16 cellular contexts compared by ENCODE assay signal in the genomic region with DNA sequence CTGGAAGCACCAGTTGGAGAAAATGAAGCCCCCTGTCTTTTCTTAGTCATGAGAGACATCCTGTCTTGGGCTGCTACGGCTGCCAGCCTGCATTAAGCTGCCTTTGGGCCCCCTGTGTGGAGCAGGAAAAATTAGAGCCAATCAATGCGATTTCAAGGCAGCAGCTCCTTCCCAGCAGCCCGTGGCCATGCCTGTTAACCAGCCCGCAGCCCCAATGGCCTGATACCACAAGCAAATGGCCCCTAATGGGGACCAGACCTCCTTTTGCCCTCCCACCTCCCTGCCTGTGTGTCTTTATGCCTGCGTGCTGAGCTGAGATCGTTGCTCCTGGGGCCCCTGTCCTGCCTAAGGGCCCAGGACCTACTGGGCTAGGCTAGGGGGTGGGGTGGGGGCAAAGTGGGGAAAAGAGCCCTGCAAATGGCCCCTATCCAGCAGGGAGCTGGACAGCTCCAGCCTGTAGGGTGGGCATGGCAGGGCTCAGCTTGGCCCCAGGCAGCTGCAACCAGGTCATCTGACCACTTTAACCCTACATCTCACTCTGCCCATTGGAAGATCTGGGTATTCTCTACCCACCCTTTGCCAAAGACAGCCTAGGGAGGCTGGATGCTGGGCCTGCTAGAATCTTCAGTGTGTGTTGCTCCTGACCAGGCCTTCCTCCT. TPM values are rescaled to one million over a fixed set of nuclear protein-coding genes. Genes with fewer than 3 reads are reported as not detected.
DNase-seq lines count a peak whose midpoint lies in the region; ATAC-seq and TF ChIP-seq lines count a peak whose summit lies in the region.
"Had no signal": no experiment of that assay in that cellular context is flagged by ENCODE, and none has a peak within 500 bp of the region (broad histone marks: within the 10 kb centered on the region; RNA-seq: fewer than 3 reads in every experiment).

No MANE protein-coding gene starts in this region.

- POLR2A ChIA-PET in IMR-90 (lab: Charles Lee; ENCODE audit: unreplicated experiment) = no interaction called here

- DNase-seq in BE2C = peak; percentile 41
- no peak for DNase-seq in IMR-90
- DNase-seq in iPS-NIHi11 (ENCODE audit: low spot score) = peak; percentile 35
- DNase-seq in upper lobe of right lung = peak; percentile 38
- DNase-seq in NCI-H524 treated with DMSO at 0.1 percent for 48 hours (lab: John Stamatoyannopoulos, UW) = no peak
- DNase-seq in central memory CD4-positive, alpha-beta T cell = no peak
- DNase-seq: 8988T; Calu3; CD8-positive, alpha-beta T cell; DMS79 treated with DMSO at 0.1 percent for 48 hours; GF-D8; HCEC 1CT; HFFc6 had no signal

- H2AK9ac ChIP-seq in IMR-90 (replicated peaks; ENCODE audit: low read depth, low read length, poor library complexity) = no peak overlapping the region

- H4K20me1 ChIP-seq in IMR-90 (ENCODE audit: insufficient read depth, low read length) = no peaks in the 10 kb centered on the region
- H4K20me1 ChIP-seq: BLaER1 treated with 17β-estradiol and CSF1 and Interleukin-3, amounts not matched to agents 10 nM and 100 nM had no signal

- intact Hi-C loops in IMR-90 (cut with micrococcal nuclease) (no loop called here), upper lobe of right lung (cut with DNase I) (no loop called here)

- no peak overlapping the region for H2AFZ ChIP-seq in IMR-90 (replicated peaks; ENCODE audit: low read length, poor library complexity)

- no peak overlapping the region for H3K14ac ChIP-seq in IMR-90 (replicated peaks; ENCODE audit: low read depth, low read length)

- H3K27ac ChIP-seq in IMR-90 (ENCODE audit: insufficient read depth, low read length) (no peak overlapping the region), upper lobe of right lung (no peak overlapping the region)
- H3K27ac ChIP-seq: BLaER1 treated with 17β-estradiol and CSF1 and Interleukin-3, amounts not matched to agents 10 nM and 100 nM had no signal

- no peak for TF ChIP-seq CTCF in BE2C (IDR thresholded peaks at IDR 0.05; ENCODE audit: low read depth, low read length)
- TF ChIP-seq CTCF in IMR-90 (conservative IDR thresholded peaks at IDR 0.05; ENCODE audit: low read depth, low read length) = no peak
- no peak for TF ChIP-seq CTCF in upper lobe of right lung (IDR thresholded peaks at IDR 0.05)

- TF ChIP-seq POLR2A in IMR-90 (IDR thresholded peaks at IDR 0.05; ENCODE audit: low read depth, low read length) = no peak

- TF ChIP-seq RAD21 in IMR-90 (IDR thresholded peaks at IDR 0.05; ENCODE audit: low read length) = no peak

- H3K9ac ChIP-seq in IMR-90 (ENCODE audit: low read depth, low read length) = no peak overlapping the region
- H3K9ac ChIP-seq: BLaER1 treated with 17β-estradiol and CSF1 and Interleukin-3, amounts not matched to agents 10 nM and 100 nM had no signal

- H3K79me1 ChIP-seq in IMR-90 (ENCODE audit: low read depth in 1 of 2, low read length in 2 of 2) = no peaks in the 10 kb centered on the region

- H2AK5ac ChIP-seq in IMR-90 (ENCODE audit: low read depth, low read length) = no peak overlapping the region

- H3K4me1 ChIP-seq in BE2C (no peaks in the 10 kb centered on the region), IMR-90 (ENCODE audit: control insufficient read depth, insufficient read depth, low read length) (peaks cover 21% of the 10 kb centered on the region), upper lobe of right lung (no peaks in the 10 kb centered on the region)
- H3K4me1 ChIP-seq: BLaER1 treated with 17β-estradiol and CSF1 and Interleukin-3, amounts not matched to agents 10 nM and 100 nM had no signal

- no peak overlapping the region for H3K56ac ChIP-seq in IMR-90 (ENCODE audit: extremely low read depth, insufficient read depth, low read length)

- dilution Hi-C loops in IMR-90 (cut with HindIII; ENCODE audit: low sequenced_read_pairs, unreplicated experiment) = no loop called here

- WGBS in IMR-90 (ENCODE audit: extremely low coverage in 2 of 2, insufficient read length in 1 of 2), 2 experiments = 62% methylated on average over 3 of the region's 6 CpGs; no CpG with 5 or more reads in 1 of the 2 experiments

- no TSS peak for BruUV-seq in IMR-90 (replicated peaks; lab: Mats Ljungman, UMichigan)

- H2BK20ac ChIP-seq in IMR-90 (ENCODE audit: low read depth, low read length) = peak overlapping the region; percentile 21; the same call in 1 of the 2 replicates

- H2BK15ac ChIP-seq in IMR-90 (ENCODE audit: low read depth, low read length) = no peak overlapping the region

- in situ Hi-C loops in IMR-90 (cut with MboI; ENCODE audit: low sequenced_read_pairs) = no loop called here

- H3K9me3 ChIP-seq in BE2C = no peaks in the 10 kb centered on the region
- H3K9me3 ChIP-seq in IMR-90 (ENCODE audit: control insufficient read depth, insufficient read depth, low read length) = no peaks in the 10 kb centered on the region
- no peaks in the 10 kb centered on the region for H3K9me3 ChIP-seq in upper lobe of right lung
- H3K9me3 ChIP-seq: BLaER1 treated with 17β-estradiol and CSF1 and Interleukin-3, amounts not matched to agents 10 nM and 100 nM had no signal

- no peak overlapping the region for H4K5ac ChIP-seq in IMR-90 (ENCODE audit: low read depth, low read length)

- no peak overlapping the region for H3K4me2 ChIP-seq in IMR-90 (ENCODE audit: low read depth, low read length)
- H3K4me2 ChIP-seq: BLaER1 treated with 17β-estradiol and CSF1 and Interleukin-3, amounts not matched to agents 10 nM and 100 nM had no signal

- no peak overlapping the region for H3K18ac ChIP-seq in IMR-90 (ENCODE audit: low read depth, low read length)

- H4K8ac ChIP-seq in IMR-90 (ENCODE audit: low read depth in 2 of 2, low read length in 2 of 2) = no peak overlapping the region

- ATAC-seq in IMR-90 (ENCODE audit: low read depth) (no peak), upper lobe of right lung (no peak), GM18519 (IDR thresholded peaks at IDR 0.05; ENCODE audit: low FRiP score, unreplicated experiment) (no peak)
- ATAC-seq: CD8-positive, alpha-beta T cell; K562 had no signal

- H2BK120ac ChIP-seq in IMR-90 (ENCODE audit: low read depth, low read length) = peak overlapping the region; percentile 18; the same call in 1 of the 2 replicates

- H3K27me3 ChIP-seq in BE2C (no peaks in the 10 kb centered on the region), IMR-90 (ENCODE audit: control insufficient read depth, insufficient read depth, low read length) (no peaks in the 10 kb centered on the region), upper lobe of right lung (no peaks in the 10 kb centered on the region)
- H3K27me3 ChIP-seq: BLaER1 treated with 17β-estradiol and CSF1 and Interleukin-3, amounts not matched to agents 10 nM and 100 nM had no signal

- H3K36me3 ChIP-seq in BE2C = no peaks in the 10 kb centered on the region
- H3K36me3 ChIP-seq in IMR-90 (ENCODE audit: control insufficient read depth, insufficient read depth, low read length) = no peaks in the 10 kb centered on the region
- no peaks in the 10 kb centered on the region for H3K36me3 ChIP-seq in upper lobe of right lung
- H3K36me3 ChIP-seq: BLaER1 treated with 17β-estradiol and CSF1 and Interleukin-3, amounts not matched to agents 10 nM and 100 nM had no signal

- no peak overlapping the region for H2BK5ac ChIP-seq in IMR-90 (ENCODE audit: low read depth, low read length, poor library complexity, severe bottlenecking)

- H3K4me3 ChIP-seq in BE2C (ENCODE audit: low read depth, low read length) = no peak overlapping the region
- H3K4me3 ChIP-seq in IMR-90 (ENCODE audit: insufficient read depth, low read depth, low read length) = no peak overlapping the region
- no peak overlapping the region for H3K4me3 ChIP-seq in upper lobe of right lung
- H3K4me3 ChIP-seq: BLaER1 treated with 17β-estradiol and CSF1 and Interleukin-3, amounts not matched to agents 10 nM and 100 nM; K562 had no signal

- no peak overlapping the region for H3K23ac ChIP-seq in IMR-90 (ENCODE audit: low read depth, low read length)

- CTCF ChIA-PET in IMR-90 (lab: Yijun Ruan, JAX) = no interaction called here

- peaks cover 5% of the 10 kb centered on the region; the same call in 1 of the 2 replicates for H3K9me1 ChIP-seq in IMR-90 (ENCODE audit: insufficient read depth, low read length)

- no peak overlapping the region for H3K4ac ChIP-seq in IMR-90 (ENCODE audit: low read depth, low read length)

- H4K91ac ChIP-seq in IMR-90 (ENCODE audit: insufficient read depth, low read depth, low read length) = no peak overlapping the region

TF ChIP-seq in IMR-90, 13 proteins besides CTCF, POLR2A, EP300 and RAD21:
- TF ChIP-seq, protein P1, sequence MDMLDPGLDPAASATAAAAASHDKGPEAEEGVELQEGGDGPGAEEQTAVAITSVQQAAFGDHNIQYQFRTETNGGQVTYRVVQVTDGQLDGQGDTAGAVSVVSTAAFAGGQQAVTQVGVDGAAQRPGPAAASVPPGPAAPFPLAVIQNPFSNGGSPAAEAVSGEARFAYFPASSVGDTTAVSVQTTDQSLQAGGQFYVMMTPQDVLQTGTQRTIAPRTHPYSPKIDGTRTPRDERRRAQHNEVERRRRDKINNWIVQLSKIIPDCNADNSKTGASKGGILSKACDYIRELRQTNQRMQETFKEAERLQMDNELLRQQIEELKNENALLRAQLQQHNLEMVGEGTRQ (IDR thresholded peaks at IDR 0.05; ENCODE audit: low read depth, low read length) = no peak
- no peak for TF ChIP-seq BHLHE40 (IDR thresholded peaks at IDR 0.05; ENCODE audit: low read depth, low read length)
- TF ChIP-seq MAFK (IDR thresholded peaks at IDR 0.05; ENCODE audit: low read depth, low read length) = no peak
- no peak for TF ChIP-seq NFE2L2 (IDR thresholded peaks at IDR 0.05; ENCODE audit: low read depth, low read length)
- TF ChIP-seq, protein P2, sequence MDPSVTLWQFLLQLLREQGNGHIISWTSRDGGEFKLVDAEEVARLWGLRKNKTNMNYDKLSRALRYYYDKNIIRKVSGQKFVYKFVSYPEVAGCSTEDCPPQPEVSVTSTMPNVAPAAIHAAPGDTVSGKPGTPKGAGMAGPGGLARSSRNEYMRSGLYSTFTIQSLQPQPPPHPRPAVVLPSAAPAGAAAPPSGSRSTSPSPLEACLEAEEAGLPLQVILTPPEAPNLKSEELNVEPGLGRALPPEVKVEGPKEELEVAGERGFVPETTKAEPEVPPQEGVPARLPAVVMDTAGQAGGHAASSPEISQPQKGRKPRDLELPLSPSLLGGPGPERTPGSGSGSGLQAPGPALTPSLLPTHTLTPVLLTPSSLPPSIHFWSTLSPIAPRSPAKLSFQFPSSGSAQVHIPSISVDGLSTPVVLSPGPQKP (IDR thresholded peaks at IDR 0.05; ENCODE audit: borderline replicate concordance, low read depth, low read length) = no peak
- TF ChIP-seq CEBPB (IDR thresholded peaks at IDR 0.05; ENCODE audit: low read depth, low read length) = no peak

RNA-seq across cellular contexts. Expression of a gene that starts 53.8 kb away (rescaled TPM):
- polyA plus RNA-seq in BE2C (2012; ENCODE audit: insufficient read depth, insufficient read length, low read depth) = 41.1 TPM
- total RNA-seq in IMR-90 (2012; rRNA removed) = 72.4 and 94.4 TPM in 2 replicates
- 51.3 and 54.5 TPM in 2 replicates for polyA plus RNA-seq in IMR-90 (2012; rRNA removed)
- polyA plus RNA-seq in IMR-90 (2012; cell fraction: cytosol; rRNA removed) = 30.7 and 37.9 TPM in 2 replicates
- 22.1 and 37.3 TPM in 2 replicates for polyA plus RNA-seq in IMR-90 (2012; cell fraction: nucleus; rRNA removed; ENCODE audit: low replicate concordance)
- 31.1 TPM for total RNA-seq in upper lobe of right lung

Comparison
In these comparisons a context has a peak if more than half of its experiments do, and no peak if none do; other contexts are left out.
1. DNase-seq: peak in BE2C (single experiment), iPS-NIHi11 (single experiment) and upper lobe of right lung (single experiment); none in IMR-90 (single experiment), NCI-H524 treated with DMSO at 0.1 percent for 48 hours (single experiment) and central memory CD4-positive, alpha-beta T cell (single experiment).